Comparison of ENCODE assay signal across 10 cellular contexts in the genomic region with DNA sequence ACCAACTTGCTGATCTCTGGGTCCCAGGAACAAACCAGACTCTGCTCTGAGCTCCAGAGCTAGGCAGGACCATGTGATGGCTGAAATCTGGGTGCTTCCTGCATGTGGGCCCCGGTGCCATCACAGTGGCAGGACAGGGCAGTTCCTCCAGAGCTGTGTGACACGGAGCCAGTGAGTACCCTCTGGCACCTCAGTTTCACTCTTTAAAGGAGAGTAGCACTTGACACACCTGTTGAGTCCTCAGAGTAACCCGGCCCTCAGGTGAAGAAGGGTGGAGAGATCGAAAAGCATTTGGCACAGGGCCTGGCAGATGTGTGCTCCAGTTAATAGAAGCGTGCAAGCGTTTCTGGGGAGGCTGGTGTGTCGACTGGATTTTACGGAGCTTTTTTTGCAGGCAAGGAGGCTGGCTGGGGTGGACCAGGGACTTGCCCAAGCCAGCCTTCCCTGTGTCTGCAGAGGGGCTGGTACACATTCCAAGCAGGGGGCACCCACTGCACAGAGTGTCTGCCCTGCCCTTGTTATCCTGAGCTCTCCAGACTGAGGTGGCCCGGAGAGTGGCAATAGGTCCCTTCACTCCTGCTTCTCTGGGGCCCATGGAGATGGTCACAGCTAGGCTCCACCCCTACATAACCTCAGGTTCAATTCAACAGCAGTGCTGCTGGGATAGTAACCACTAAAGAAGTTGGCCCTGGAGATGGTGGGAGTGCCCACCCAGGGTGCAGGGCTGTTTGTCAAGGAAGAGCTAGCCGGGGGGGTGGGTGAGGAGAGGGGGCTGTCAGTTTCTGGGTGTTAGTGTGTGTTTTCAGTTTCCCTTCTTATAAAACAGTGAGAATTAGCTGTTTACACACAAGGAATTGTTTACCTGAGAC. TPM values are rescaled to one million over a fixed set of nuclear protein-coding genes. Genes with fewer than 3 reads are reported as not detected.
DNase-seq lines count a peak whose midpoint lies in the region; ATAC-seq, FAIRE-seq and TF ChIP-seq lines count a peak whose summit lies in the region.
"Had no signal": no experiment of that assay in that cellular context is flagged by ENCODE, and none has a peak within 500 bp of the region (broad histone marks: within the 10 kb centered on the region; RNA-seq: fewer than 3 reads in every experiment).

No MANE protein-coding gene starts in this region.

- peak in 1 of 5 donors; percentile 5 for DNase-seq in CD4-positive, alpha-beta memory T cell
- DNase-seq in HL-60 (ENCODE audit: low read depth in 1 of 2, low spot score in 1 of 2) (no peak), lung (ENCODE audit: low spot score) (peak; percentile 71), urothelium cell line (ENCODE audit: low spot score) (no peak), NCI-H2227 (lab: John Stamatoyannopoulos, UW; ENCODE audit: unreplicated experiment) (no peak), adrenal gland (no peak), mucosa of gallbladder (ENCODE audit: low spot score) (no peak)
- DNase-seq in activated CD4-positive, alpha-beta memory T cell treated with anti-CD3 and anti-CD28 coated beads, Interleukin-2, amount 10 ng/mL, durations not matched to agents 7 days and 5 days: no peak
- DNase-seq: RPMI8226 had no signal

- peaks cover 29 to 61% of the 10 kb centered on the region in 2 donors for H3K36me3 Mint-ChIP-seq in CD4-positive, alpha-beta memory T cell
- peaks cover 76% of the 10 kb centered on the region for H3K36me3 Mint-ChIP-seq in activated CD4-positive, alpha-beta memory T cell treated with anti-CD3 and anti-CD28 coated beads, Interleukin-2, amount 10 ng/mL, durations not matched to agents 7 days and 5 days (ENCODE audit: low read depth)

- peaks cover 54% of the 10 kb centered on the region for H3K36me3 ChIP-seq in CD4-positive, alpha-beta memory T cell (ENCODE audit: insufficient read depth, low read length)
- peaks cover 31 to 53% of the 10 kb centered on the region in 2 donors for H3K36me3 ChIP-seq in lung (ENCODE audit: control insufficient read depth in 2 of 2, insufficient read depth in 2 of 2, low read length in 2 of 2)
- H3K36me3 ChIP-seq in adrenal gland (replicated peaks in 1 of 2): peaks cover 0 to 86% of the 10 kb centered on the region in 2 donors

- H3K4me3 Mint-ChIP-seq in CD4-positive, alpha-beta memory T cell: peak overlapping the region in 4 of 8 donors; percentile 33 to 75 (median 52)
- no peak overlapping the region for H3K4me3 Mint-ChIP-seq in activated CD4-positive, alpha-beta memory T cell treated with anti-CD3 and anti-CD28 coated beads, Interleukin-2, amount 10 ng/mL, durations not matched to agents 7 days and 5 days

- intact Hi-C loops in CD4-positive, alpha-beta memory T cell (cut with micrococcal nuclease): no loop called here
- intact Hi-C loops in adrenal gland (cut with DNase I): no loop called here

- peaks cover 41 to 84% (median 64%) of the 10 kb centered on the region in 4 donors for H3K4me1 Mint-ChIP-seq in CD4-positive, alpha-beta memory T cell
- peaks cover 88% of the 10 kb centered on the region for H3K4me1 Mint-ChIP-seq in activated CD4-positive, alpha-beta memory T cell treated with anti-CD3 and anti-CD28 coated beads, Interleukin-2, amount 10 ng/mL, durations not matched to agents 7 days and 5 days

- no peak for FAIRE-seq in urothelium cell line (lab: Jason Lieb, UNC)

- peak overlapping the region; percentile 72 to 95 (median 93) for H3K27ac Mint-ChIP-seq in CD4-positive, alpha-beta memory T cell
- H3K27ac Mint-ChIP-seq in activated CD4-positive, alpha-beta memory T cell treated with anti-CD3 and anti-CD28 coated beads, Interleukin-2, amount 10 ng/mL, durations not matched to agents 7 days and 5 days: peak overlapping the region; percentile 93

- no peaks in the 10 kb centered on the region for H3K27me3 ChIP-seq in CD4-positive, alpha-beta memory T cell (ENCODE audit: insufficient read depth, low read length)
- H3K27me3 ChIP-seq in HL-60 (ENCODE audit: insufficient read depth, poor library complexity, severe bottlenecking) (no peaks in the 10 kb centered on the region), lung (ENCODE audit: control insufficient read depth, insufficient read depth) (no peaks in the 10 kb centered on the region), adrenal gland (no peaks in the 10 kb centered on the region)

- ATAC-seq in lung (ENCODE audit: insufficient read depth, low FRiP score): peak; percentile 13

- peaks cover 94% of the 10 kb centered on the region for H3K4me1 ChIP-seq in CD4-positive, alpha-beta memory T cell (ENCODE audit: insufficient read depth, low read length)
- H3K4me1 ChIP-seq in lung (ENCODE audit: control insufficient read depth in 2 of 2, insufficient read depth in 2 of 2, low read length in 2 of 2): peaks cover 0 to 6% of the 10 kb centered on the region in 2 donors
- H3K4me1 ChIP-seq in adrenal gland (replicated peaks in 1 of 2): peaks cover 0 to 9% of the 10 kb centered on the region in 2 donors

- H3K27ac ChIP-seq in CD4-positive, alpha-beta memory T cell (ENCODE audit: low read depth, low read length): peak overlapping the region; percentile 46
- H3K27ac ChIP-seq in HL-60 (replicated peaks) (peak overlapping the region; percentile 20), lung (ENCODE audit: low read depth in 1 of 2, low read length in 1 of 2) (no peak overlapping the region), adrenal gland (peak overlapping the region in 1 of 5 donors; percentile 10)

- H3K9me3 Mint-ChIP-seq in CD4-positive, alpha-beta memory T cell: peaks cover 0 to 2% (median 0%) of the 10 kb centered on the region in 8 donors
- no peaks in the 10 kb centered on the region for H3K9me3 Mint-ChIP-seq in activated CD4-positive, alpha-beta memory T cell treated with anti-CD3 and anti-CD28 coated beads, Interleukin-2, amount 10 ng/mL, durations not matched to agents 7 days and 5 days

- no peaks in the 10 kb centered on the region for H3K9me3 ChIP-seq in CD4-positive, alpha-beta memory T cell (ENCODE audit: control insufficient read depth in 1 of 2, low read length in 2 of 2)
- no peaks in the 10 kb centered on the region for H3K9me3 ChIP-seq in lung (ENCODE audit: control insufficient read depth in 2 of 2, insufficient read depth in 1 of 2, low read length in 1 of 2)
- H3K9me3 ChIP-seq in adrenal gland (replicated peaks in 1 of 3): no peaks in the 10 kb centered on the region

- no peaks in the 10 kb centered on the region for H3K27me3 Mint-ChIP-seq in CD4-positive, alpha-beta memory T cell
- no peaks in the 10 kb centered on the region for H3K27me3 Mint-ChIP-seq in activated CD4-positive, alpha-beta memory T cell treated with anti-CD3 and anti-CD28 coated beads, Interleukin-2, amount 10 ng/mL, durations not matched to agents 7 days and 5 days

- TF ChIP-seq CTCF in HL-60 (IDR thresholded peaks at IDR 0.05; ENCODE audit: insufficient read depth, low read length) (no peak), lung (IDR thresholded peaks at IDR 0.05; ENCODE audit: control extremely low read depth, extremely low read depth) (no peak), adrenal gland (IDR thresholded peaks at IDR 0.05) (no peak)

- CTCF ChIA-PET in CD4-positive, alpha-beta memory T cell (lab: Charles Lee; ENCODE audit: partially characterized antibody): interaction anchor here (1.0 to 1.6 kb wide), 4 partner anchors 7 to 83 kb away, joined by 4 to 6 read pairs (median 5); partner anchors contain the start of gene RPS19
- CTCF ChIA-PET in activated CD4-positive, alpha-beta memory T cell treated with anti-CD3 and anti-CD28 coated beads, Interleukin-2, amount 10 ng/mL, durations not matched to agents 7 days and 5 days (lab: Charles Lee): interaction anchor here (0.6 to 1.3 kb wide), 3 partner anchors 8 to 82 kb away, joined by 3 to 4 read pairs (median 3); partner anchors contain the start of gene RPS19

- 70 to 74% methylated on average over 10 of the region's 10 CpGs for WGBS in lung, 2 donors
- WGBS in adrenal gland, 4 donors: 83 to 94% (median 84%) methylated on average over 8 to 10 of the region's 10 CpGs

- TF ChIP-seq POLR2A in adrenal gland (IDR thresholded peaks at IDR 0.05): no peak

- H3K4me3 ChIP-seq in CD4-positive, alpha-beta memory T cell (ENCODE audit: low read length in 2 of 2): no peak overlapping the region
- H3K4me3 ChIP-seq in HL-60 (replicated peaks; ENCODE audit: insufficient read depth, low read length) (no peak overlapping the region), lung (no peak overlapping the region), adrenal gland (no peak overlapping the region)

- POLR2A ChIA-PET in CD4-positive, alpha-beta memory T cell (lab: Charles Lee; ENCODE audit: partially characterized antibody): interaction anchor here (1.0 to 11.3 kb wide), 4 partner anchors 7 to 77 kb away, joined by 4 to 261 read pairs (median 59); partner anchors contain the start of genes ARHGEF1 and RPS19
- POLR2A ChIA-PET in activated CD4-positive, alpha-beta memory T cell treated with anti-CD3 and anti-CD28 coated beads, Interleukin-2, amount 10 ng/mL, durations not matched to agents 7 days and 5 days (lab: Charles Lee): interaction anchor here (0.9 to 16.1 kb wide), 4 partner anchors 6 to 73 kb away, joined by 3 to 384 read pairs (median 114); partner anchors contain the start of genes ARHGEF1 and RPS19

RNA-seq across cellular contexts. Expression of gene RPS19, which starts 8.3 kb away (rescaled TPM):
- 1,000 to 10,000 TPM; 3,807 to 4,015 TPM for total RNA-seq in CD4-positive, alpha-beta memory T cell
- 1,000 to 10,000 TPM; 4,853 to 7,200 TPM for polyA plus RNA-seq in CD4-positive, alpha-beta memory T cell
- 1,000 to 10,000 TPM; 2,625 to 2,652 TPM for total RNA-seq in activated CD4-positive, alpha-beta memory T cell treated with anti-CD3 and anti-CD28 coated beads, Interleukin-2, amount 10 ng/mL, durations not matched to agents 7 days and 5 days
- total RNA-seq in lung: 1,000 to 10,000 TPM; 1,039 to 1,726 TPM
- polyA plus RNA-seq in lung: 1,000 to 10,000 TPM; 1,953 to 4,419 TPM
- total RNA-seq in adrenal gland: 1,000 to 10,000 TPM in 5 of 8 donors, 100 to 1,000 TPM in 3; 418 to 1,831 (median 1,225) TPM
- 1,000 to 10,000 TPM in 2 of 3 donors, 100 to 1,000 TPM in 1; 534 to 3,405 (median 2,394) TPM for polyA plus RNA-seq in adrenal gland
- total RNA-seq in mucosa of gallbladder: 1,211 TPM

RNA-seq across cellular contexts. Expression of gene CD79A, which starts 8.7 kb away (rescaled TPM):
- total RNA-seq in CD4-positive, alpha-beta memory T cell: 1 to 10 TPM in 1 of 2 experiments, under 1 TPM in 1; 0.93 to 1.3 TPM
- 10 to 100 TPM in 1 of 2 donors, 1 to 10 TPM in 1; 5.1 to 29.7 TPM for polyA plus RNA-seq in CD4-positive, alpha-beta memory T cell
- total RNA-seq in activated CD4-positive, alpha-beta memory T cell treated with anti-CD3 and anti-CD28 coated beads, Interleukin-2, amount 10 ng/mL, durations not matched to agents 7 days and 5 days: under 1 TPM; 0.35 to 0.38 TPM
- total RNA-seq in lung (10 to 100 TPM in 1 of 2 donors, 1 to 10 TPM in 1; 2.6 to 14.8 TPM), adrenal gland (1 to 10 TPM in 1 of 8 donors, under 1 TPM in 4, not detected in 3; 0.36 to 1.0 (median 0.50) TPM), mucosa of gallbladder (0.32 TPM)
- polyA plus RNA-seq in lung (1 to 10 TPM; 1.4 to 9.2 TPM), adrenal gland (1 to 10 TPM in 2 of 3 donors, under 1 TPM in 1; 0.37 to 6.2 (median 1.3) TPM)

RNA-seq across cellular contexts. Expression of gene ARHGEF1, which starts 14.6 kb away (rescaled TPM):
- 100 to 1,000 TPM; 956 to 992 TPM for total RNA-seq in CD4-positive, alpha-beta memory T cell
- 100 to 1,000 TPM; 140 to 325 TPM for polyA plus RNA-seq in CD4-positive, alpha-beta memory T cell
- total RNA-seq in activated CD4-positive, alpha-beta memory T cell treated with anti-CD3 and anti-CD28 coated beads, Interleukin-2, amount 10 ng/mL, durations not matched to agents 7 days and 5 days: 100 to 1,000 TPM; 657 TPM
- 100 to 1,000 TPM in 1 of 2 donors, 10 to 100 TPM in 1; 55.4 to 231 TPM for total RNA-seq in lung
- polyA plus RNA-seq in lung: 100 to 1,000 TPM; 138 to 215 TPM
- 10 to 100 TPM; 27.9 to 86.9 (median 54.1) TPM for total RNA-seq in adrenal gland
- 100 to 1,000 TPM in 2 of 3 donors, 1 to 10 TPM in 1; 7.3 to 443 (median 196) TPM for polyA plus RNA-seq in adrenal gland
- 115 TPM for total RNA-seq in mucosa of gallbladder

RNA-seq across cellular contexts. Expression of gene DMRTC2, which starts 23.5 kb away (rescaled TPM):
- not detected for total RNA-seq in CD4-positive, alpha-beta memory T cell
- polyA plus RNA-seq in CD4-positive, alpha-beta memory T cell: not detected
- not detected for total RNA-seq in activated CD4-positive, alpha-beta memory T cell treated with anti-CD3 and anti-CD28 coated beads, Interleukin-2, amount 10 ng/mL, durations not matched to agents 7 days and 5 days
- total RNA-seq in lung (not detected), adrenal gland (not detected), mucosa of gallbladder (not detected)
- polyA plus RNA-seq in lung (under 1 TPM in 1 of 2 donors, not detected in 1; 0.03 TPM), adrenal gland (not detected)
- total RNA-seq: posterior vena cava had no signal

RNA-seq across cellular contexts. Expression of gene LYPD4, which starts 23.9 kb away (rescaled TPM):
- total RNA-seq in CD4-positive, alpha-beta memory T cell: not detected
- not detected for polyA plus RNA-seq in CD4-positive, alpha-beta memory T cell
- total RNA-seq in activated CD4-positive, alpha-beta memory T cell treated with anti-CD3 and anti-CD28 coated beads, Interleukin-2, amount 10 ng/mL, durations not matched to agents 7 days and 5 days: not detected
- not detected for total RNA-seq in lung
- not detected for polyA plus RNA-seq in lung
- not detected for total RNA-seq in adrenal gland
- polyA plus RNA-seq in adrenal gland: under 1 TPM in 1 of 3 donors, not detected in 2; 0.08 TPM
- not detected for total RNA-seq in mucosa of gallbladder
- total RNA-seq: posterior vena cava had no signal

Comparison
In these comparisons a context has a peak if more than half of its experiments do, and no peak if none do; other contexts are left out.
1. H3K27ac ChIP-seq: peak in CD4-positive, alpha-beta memory T cell (single experiment) and HL-60 (single experiment); none in lung (0 of 2).